Comparison of ENCODE assay signal across 27 cellular contexts in the genomic region with DNA sequence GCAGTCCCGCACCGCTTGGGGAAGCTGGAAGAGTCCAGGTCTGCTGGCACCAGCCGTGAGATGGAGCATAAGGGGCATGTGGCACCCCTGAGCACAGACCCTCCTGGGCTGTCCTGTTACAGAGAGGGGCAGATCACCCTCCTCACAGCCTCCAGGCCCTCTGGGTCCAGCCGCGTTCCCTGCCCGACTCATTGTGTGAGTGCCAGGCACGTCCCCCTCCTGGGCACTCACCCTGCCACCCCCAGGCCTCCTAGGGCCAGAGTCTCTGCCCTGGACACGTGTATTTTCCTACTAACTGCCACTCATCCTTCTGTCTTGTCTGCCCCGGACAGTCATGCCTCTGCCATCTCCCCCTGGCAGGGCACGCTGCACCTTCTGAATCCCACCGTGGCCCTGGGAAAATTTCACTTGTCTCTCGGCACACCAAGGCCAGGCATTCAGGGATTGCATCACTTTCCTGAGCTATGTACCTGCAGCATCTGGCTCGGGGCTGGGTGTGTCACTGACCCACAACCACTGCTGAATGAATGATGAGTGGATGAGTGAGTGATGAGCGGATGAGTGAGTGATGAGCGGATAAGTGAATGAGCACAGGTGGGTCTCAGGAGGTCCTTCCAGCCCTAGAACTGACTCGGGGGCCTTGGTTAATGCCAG. TPM values are rescaled to one million over a fixed set of nuclear protein-coding genes. Genes with fewer than 3 reads are reported as not detected.
"Had no signal": no experiment of that assay in that cellular context is flagged by ENCODE, and none has a peak within 500 bp of the region (broad histone marks: within the 10 kb centered on the region; RNA-seq: fewer than 3 reads in every experiment).

No MANE protein-coding gene starts in this region.

- H3K4me1 ChIP-seq: thyroid gland had no signal

- H3K4me3 Mint-ChIP-seq: activated naive CD8-positive, alpha-beta T cell; activated T-cell treated with anti-CD3 and anti-CD28 coated beads, Interleukin-2, amount 50 U/mL, for 4 hours; naive thymus-derived CD4-positive, alpha-beta T cell; stimulated activated naive CD8-positive, alpha-beta T cell treated with anti-CD3 and anti-CD28 coated beads, Interleukin-15, Interleukin-2, amounts not matched to agents 100 ng/mL and 50 ng/mL, for 24 hours had no signal

- H3K27ac Mint-ChIP-seq: activated naive CD8-positive, alpha-beta T cell; activated T-helper 2 cell treated with anti-CD3 and anti-CD28 coated beads, Interferon-gamma antibody, Interleukin-2, Interleukin-4, amounts not matched to agents 10 μg/mL and 5 μg/mL and 100 μg/mL, durations not matched to agents 14 hours and 24 hours and 36 hours; naive thymus-derived CD4-positive, alpha-beta T cell; stimulated activated naive CD8-positive, alpha-beta T cell treated with anti-CD3 and anti-CD28 coated beads, Interleukin-15, Interleukin-2, amounts not matched to agents 100 ng/mL and 50 ng/mL, for 24 hours had no signal

- H3K9me3 ChIP-seq: heart right ventricle, lower lobe of right lung, pancreas, thyroid gland, upper lobe of right lung had no signal

- H3K27me3 Mint-ChIP-seq: activated naive CD8-positive, alpha-beta T cell; stimulated activated naive CD8-positive, alpha-beta T cell treated with anti-CD3 and anti-CD28 coated beads, Interleukin-15, Interleukin-2, amounts not matched to agents 100 ng/mL and 50 ng/mL, for 24 hours had no signal

- ATAC-seq: activated T-cell treated with anti-CD3 and anti-CD28 coated beads, Interleukin-2, amount 50 U/mL, for 4 hours; heart right ventricle; left lobe of liver; lower lobe of right lung; naive thymus-derived CD4-positive, alpha-beta T cell; pancreas; right cardiac atrium; upper lobe of right lung had no signal

- H3K36me3 Mint-ChIP-seq: activated naive CD8-positive, alpha-beta T cell; naive thymus-derived CD4-positive, alpha-beta T cell had no signal

- DNase-seq: activated CD8-positive, alpha-beta memory T cell treated with anti-CD3 and anti-CD28 coated beads for 24 hours; activated CD8-positive, alpha-beta memory T cell treated with anti-CD3 and anti-CD28 coated beads, Interleukin-2, amount 50 U/mL, for 48 hours; activated naive CD4-positive, alpha-beta T cell; activated T-cell treated with anti-CD3 and anti-CD28 coated beads, Interleukin-2, amount 50 U/mL, for 4 hours; effector CD4-positive, alpha-beta T cell; heart right ventricle; islet precursor cell; lower lobe of right lung; naive thymus-derived CD4-positive, alpha-beta T cell; stimulated activated CD4-positive, alpha-beta T cell treated with anti-CD3 and anti-CD28 coated beads, Interleukin-12 subunit alpha, Interleukin-12 subunit beta, amount 100 ng/mL, for 4 hours; stimulated activated CD4-positive, alpha-beta T cell treated with anti-CD3 and anti-CD28 coated beads, Interleukin-4, amount 100 ng/mL, for 4 hours; substantia nigra; thyroid gland; upper lobe of right lung had no signal

- H3K27ac ChIP-seq: cardiac muscle cell, heart right ventricle, lower lobe of right lung, pancreas, thyroid gland, upper lobe of right lung, VCaP had no signal

- H3K9me3 Mint-ChIP-seq: activated T-cell treated with anti-CD3 and anti-CD28 coated beads, Interleukin-2, amount 50 U/mL, for 4 hours; activated T-helper 2 cell treated with anti-CD3 and anti-CD28 coated beads, Interferon-gamma antibody, Interleukin-2, Interleukin-4, amounts not matched to agents 10 μg/mL and 5 μg/mL and 100 μg/mL, durations not matched to agents 14 hours and 24 hours and 36 hours; naive thymus-derived CD4-positive, alpha-beta T cell; stimulated activated naive CD8-positive, alpha-beta T cell treated with anti-CD3 and anti-CD28 coated beads, Interleukin-15, Interleukin-2, amounts not matched to agents 100 ng/mL and 50 ng/mL, for 24 hours had no signal

- H3K27me3 ChIP-seq: cardiac muscle cell, pancreas, thyroid gland had no signal

RNA-seq across cellular contexts. Expression of gene FCN1, which starts 21.5 kb away (rescaled TPM):
- total RNA-seq: activated T-cell treated with anti-CD3 and anti-CD28 coated beads, Interleukin-2, amount 50 U/mL, for 4 hours; activated T-helper 2 cell treated with anti-CD3 and anti-CD28 coated beads, Interferon-gamma antibody, Interleukin-2, Interleukin-4, amounts not matched to agents 10 μg/mL and 5 μg/mL and 100 μg/mL, durations not matched to agents 14 hours and 24 hours and 36 hours; cardiac muscle cell; epithelial cell of proximal tubule; fibroblast of villous mesenchyme; pulmonary artery endothelial cell; T-helper 2 cell treated with Interferon-gamma antibody and Interleukin-4, amounts not matched to agents 100 ng/mL and 5 ng/mL, for 36 hours had no signal

RNA-seq across cellular contexts. Expression of gene FCN2, which starts 58.6 kb away (rescaled TPM):
- total RNA-seq: activated T-cell treated with anti-CD3 and anti-CD28 coated beads, Interleukin-2, amount 50 U/mL, for 4 hours; activated T-helper 2 cell treated with anti-CD3 and anti-CD28 coated beads, Interferon-gamma antibody, Interleukin-2, Interleukin-4, amounts not matched to agents 10 μg/mL and 5 μg/mL and 100 μg/mL, durations not matched to agents 14 hours and 24 hours and 36 hours; cardiac muscle cell; cerebellum; epithelial cell of proximal tubule; fibroblast of villous mesenchyme; lower lobe of right lung; naive thymus-derived CD4-positive, alpha-beta T cell; pulmonary artery endothelial cell; right cardiac atrium; T-helper 2 cell treated with Interferon-gamma antibody and Interleukin-4, amounts not matched to agents 100 ng/mL and 5 ng/mL, for 36 hours; upper lobe of right lung had no signal
